Comparison of ENCODE assay signal across 8 cellular contexts in the genomic region with DNA sequence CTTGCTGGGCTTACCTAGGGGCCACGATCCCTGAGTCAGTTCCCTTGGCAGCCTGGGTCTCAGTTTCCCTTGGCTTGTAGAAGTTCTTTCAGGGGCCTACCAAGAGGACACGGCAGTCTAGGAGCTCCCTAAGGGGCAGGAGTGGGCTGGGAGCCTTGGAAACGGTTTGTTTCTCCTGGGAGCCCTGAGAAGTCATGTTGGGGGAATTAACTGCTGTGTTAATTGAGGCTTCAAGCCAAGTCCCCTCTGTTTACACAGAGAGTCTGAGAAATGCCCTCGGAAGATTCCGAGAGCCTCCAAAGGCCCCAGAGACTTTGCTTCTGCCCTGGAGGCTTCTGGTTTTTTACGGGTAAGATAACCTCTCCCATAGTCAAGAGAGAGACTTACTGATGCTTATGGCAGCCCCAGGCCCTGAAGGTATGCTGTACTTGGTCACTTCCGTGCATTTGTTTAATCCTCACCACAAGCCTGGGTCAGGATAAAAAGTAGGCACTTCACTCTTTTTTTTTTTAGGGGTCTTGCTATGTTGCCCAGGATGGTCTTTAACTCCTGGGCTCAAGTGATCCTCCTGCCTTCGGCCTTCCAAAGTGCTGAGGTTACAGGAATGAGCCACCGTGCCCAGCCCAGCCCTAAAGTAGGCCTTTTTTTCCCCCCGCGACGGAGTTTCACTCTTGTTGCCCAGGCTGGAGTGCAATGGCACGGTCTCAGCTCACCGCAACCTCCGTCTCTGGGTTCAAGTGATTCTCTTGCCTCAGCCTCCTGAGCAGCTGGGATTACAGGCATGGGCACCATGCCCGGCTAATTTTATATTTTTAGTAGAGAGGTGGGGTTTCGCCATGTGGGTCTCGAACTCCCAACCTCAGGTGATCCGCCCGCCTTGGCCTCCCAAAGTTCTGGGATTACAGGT. TPM values are rescaled to one million over a fixed set of nuclear protein-coding genes. Genes with fewer than 3 reads are reported as not detected.
DNase-seq lines count a peak whose midpoint lies in the region; ATAC-seq, FAIRE-seq and TF ChIP-seq lines count a peak whose summit lies in the region.

No MANE protein-coding gene starts in this region.

- peak overlapping the region; percentile 91 for H3K4me3 Mint-ChIP-seq in activated CD4-positive, alpha-beta T cell treated with anti-CD3 and anti-CD28 coated beads, Interleukin-2, amount 10 ng/mL, durations not matched to agents 7 days and 5 days

- H3K36me3 ChIP-seq in adrenal gland (replicated peaks in 1 of 2) (no peaks in the 10 kb centered on the region), liver (ENCODE audit: control insufficient read depth in 4 of 4, insufficient read depth in 3 of 4, low read depth in 1 of 4, low read length in 3 of 4) (no peaks in the 10 kb centered on the region), tibial artery (no peaks in the 10 kb centered on the region)

- CTCF ChIA-PET in activated CD4-positive, alpha-beta T cell treated with anti-CD3 and anti-CD28 coated beads, Interleukin-2, amount 10 ng/mL, durations not matched to agents 7 days and 5 days (lab: Charles Lee) = interaction anchor here (2.2 to 3.0 kb wide), 2 partner anchors 13 to 15 kb away, joined by 5 to 11 read pairs; a partner anchor contains a TSS

- TF ChIP-seq CTCF in adrenal gland (IDR thresholded peaks at IDR 0.05) (no peak), liver (IDR thresholded peaks at IDR 0.05; ENCODE audit: low read depth, low read length, missing input control) (no peak), tibial artery (IDR thresholded peaks at IDR 0.05) (no peak)

- H3K27ac Mint-ChIP-seq in activated CD4-positive, alpha-beta T cell treated with anti-CD3 and anti-CD28 coated beads, Interleukin-2, amount 10 ng/mL, durations not matched to agents 7 days and 5 days = peak overlapping the region; percentile 98

- H3K4me1 ChIP-seq in adrenal gland (replicated peaks in 1 of 2) = peaks cover 16 to 42% of the 10 kb centered on the region in 2 donors
- peaks cover 9 to 50% (median 22%) of the 10 kb centered on the region in 4 donors for H3K4me1 ChIP-seq in liver (ENCODE audit: control insufficient read depth in 4 of 4, insufficient read depth in 4 of 4, low read length in 3 of 4)
- peaks cover 10 to 61% (median 55%) of the 10 kb centered on the region in 4 donors for H3K4me1 ChIP-seq in tibial artery

- TF ChIP-seq RAD21 in liver (IDR thresholded peaks at IDR 0.05) = no peak

- H3K27me3 Mint-ChIP-seq in activated CD4-positive, alpha-beta T cell treated with anti-CD3 and anti-CD28 coated beads, Interleukin-2, amount 10 ng/mL, durations not matched to agents 7 days and 5 days = no peaks in the 10 kb centered on the region

- peak overlapping the region in 3 of 5 donors; percentile 72 to 93 (median 87) for H3K27ac ChIP-seq in adrenal gland
- H3K27ac ChIP-seq in liver (ENCODE audit: low read depth in 1 of 2, low read length in 2 of 2) = peak overlapping the region; percentile 87 to 94
- peak overlapping the region; percentile 85 to 86 for H3K27ac ChIP-seq in tibial artery

- ATAC-seq in GM18498 (IDR thresholded peaks at IDR 0.05; ENCODE audit: unreplicated experiment) = no peak

- H3K4me3 ChIP-seq in adrenal gland (no peak overlapping the region), liver (ENCODE audit: low read depth in 1 of 3, low read length in 3 of 3) (no peak overlapping the region), tibial artery (no peak overlapping the region)

- POLR2A ChIA-PET in activated CD4-positive, alpha-beta T cell treated with anti-CD3 and anti-CD28 coated beads, Interleukin-2, amount 10 ng/mL, durations not matched to agents 7 days and 5 days (lab: Charles Lee) = interaction anchor here (1.3 kb wide), 1 partner anchor 13 kb away, joined by 3 read pairs; no protein-coding TSS in a partner anchor

- H3K9ac ChIP-seq in liver (ENCODE audit: low read depth in 1 of 2, low read length in 2 of 2) = no peak overlapping the region

- intact Hi-C loops in adrenal gland (cut with DNase I) = no loop called here
- intact Hi-C loops in tibial artery (cut with DNase I; ENCODE audit: low total_unique reads) = no loop called here

- DNase-seq in activated CD4-positive, alpha-beta T cell treated with anti-CD3 and anti-CD28 coated beads, Interleukin-2, amount 10 ng/mL, durations not matched to agents 7 days and 5 days = no peak
- no peak for DNase-seq in activated CD4-positive, alpha-beta T cell treated with anti-CD3 and anti-CD28 coated beads, Interleukin-2, amount 50 U/mL, for 48 hours
- DNase-seq in adrenal gland = no peak
- DNase-seq in tibial artery = no peak
- no peak for DNase-seq in erythroblast (lab: John Stamatoyannopoulos, UW)
- no peak for DNase-seq in GM12891 (ENCODE audit: insufficient read length, low spot score)

- H3K36me3 Mint-ChIP-seq in activated CD4-positive, alpha-beta T cell treated with anti-CD3 and anti-CD28 coated beads, Interleukin-2, amount 10 ng/mL, durations not matched to agents 7 days and 5 days (ENCODE audit: low read depth) = peaks cover 12% of the 10 kb centered on the region

- H3K27me3 ChIP-seq in adrenal gland (no peaks in the 10 kb centered on the region), liver (ENCODE audit: control insufficient read depth in 4 of 4, insufficient read depth in 4 of 4, low read length in 3 of 4) (no peaks in the 10 kb centered on the region), tibial artery (no peaks in the 10 kb centered on the region)

- H3K4me1 Mint-ChIP-seq in activated CD4-positive, alpha-beta T cell treated with anti-CD3 and anti-CD28 coated beads, Interleukin-2, amount 10 ng/mL, durations not matched to agents 7 days and 5 days = peaks cover 76% of the 10 kb centered on the region

- H3K9me3 Mint-ChIP-seq in activated CD4-positive, alpha-beta T cell treated with anti-CD3 and anti-CD28 coated beads, Interleukin-2, amount 10 ng/mL, durations not matched to agents 7 days and 5 days = no peaks in the 10 kb centered on the region

- FAIRE-seq in GM12891 (lab: Jason Lieb, UNC) = no peak

- H3K9me3 ChIP-seq in adrenal gland (replicated peaks in 1 of 3) = no peaks in the 10 kb centered on the region
- no peaks in the 10 kb centered on the region for H3K9me3 ChIP-seq in liver (ENCODE audit: control insufficient read depth in 4 of 4, low read length in 3 of 4)
- no peaks in the 10 kb centered on the region for H3K9me3 ChIP-seq in tibial artery

- TF ChIP-seq POLR2A in adrenal gland (IDR thresholded peaks at IDR 0.05) = no peak
- no peak for TF ChIP-seq POLR2A in erythroblast (IDR thresholded peaks at IDR 0.05; ENCODE audit: low read length)
- TF ChIP-seq POLR2A in GM12891 (IDR thresholded peaks at IDR 0.05; ENCODE audit: low read depth, low read length) = no peak

- 84 to 89% (median 84%) methylated on average over 17 to 20 of the region's 20 CpGs for WGBS in adrenal gland, 4 donors
- WGBS in liver = 88% methylated on average over 20 of the region's 20 CpGs

TF ChIP-seq in GM12891, 5 proteins besides CTCF, POLR2A, EP300 and RAD21:
- TF ChIP-seq TAF1 (IDR thresholded peaks at IDR 0.05; ENCODE audit: low read depth, low read length) = no peak
- TF ChIP-seq PAX5 (IDR thresholded peaks at IDR 0.05; ENCODE audit: insufficient read depth, low read length, severe bottlenecking) = no peak
- TF ChIP-seq SPI1 (IDR thresholded peaks at IDR 0.05; ENCODE audit: low read depth, low read length) = no peak
- TF ChIP-seq POLR2AphosphoS5 (IDR thresholded peaks at IDR 0.05; ENCODE audit: low read depth, low read length) = no peak
- TF ChIP-seq POU2F2 (IDR thresholded peaks at IDR 0.05; ENCODE audit: low read depth, low read length) = no peak

RNA-seq across cellular contexts. Expression of a gene that starts 15.1 kb away (rescaled TPM):
- 100 to 1,000 TPM; 167 to 188 TPM for total RNA-seq in activated CD4-positive, alpha-beta T cell treated with anti-CD3 and anti-CD28 coated beads, Interleukin-2, amount 10 ng/mL, durations not matched to agents 7 days and 5 days
- total RNA-seq in adrenal gland = 100 to 1,000 TPM in 2 of 8 donors, 10 to 100 TPM in 6; 36.4 to 121 (median 61.8) TPM
- 100 to 1,000 TPM in 1 of 3 donors, 10 to 100 TPM in 1, 1 to 10 TPM in 1; 7.4 to 120 (median 97.1) TPM for polyA plus RNA-seq in adrenal gland
- 10 to 100 TPM; 11.4 to 20.3 TPM for total RNA-seq in liver
- polyA plus RNA-seq in liver = 10 to 100 TPM; 23.6 to 38.9 TPM
- 61.4 TPM for polyA plus RNA-seq in GM12891 (2012; ENCODE audit: low read depth, missing spikeins)

RNA-seq across cellular contexts. Expression of a gene that starts 15.2 kb away (rescaled TPM):
- 10 to 100 TPM; 62.3 to 65.0 TPM for total RNA-seq in activated CD4-positive, alpha-beta T cell treated with anti-CD3 and anti-CD28 coated beads, Interleukin-2, amount 10 ng/mL, durations not matched to agents 7 days and 5 days
- 10 to 100 TPM; 30.5 to 90.7 (median 65.0) TPM for total RNA-seq in adrenal gland
- 100 to 1,000 TPM in 2 of 3 donors, 10 to 100 TPM in 1; 16.0 to 182 (median 159) TPM for polyA plus RNA-seq in adrenal gland
- 10 to 100 TPM; 15.7 to 23.3 TPM for total RNA-seq in liver
- polyA plus RNA-seq in liver = 10 to 100 TPM; 19.2 to 32.7 TPM
- 42.4 TPM for polyA plus RNA-seq in GM12891 (2012; ENCODE audit: low read depth, missing spikeins)

RNA-seq across cellular contexts. Expression of a gene that starts 47.3 kb away (rescaled TPM):
- 10 to 100 TPM; 57.8 to 63.8 TPM for total RNA-seq in activated CD4-positive, alpha-beta T cell treated with anti-CD3 and anti-CD28 coated beads, Interleukin-2, amount 10 ng/mL, durations not matched to agents 7 days and 5 days
- 10 to 100 TPM; 26.7 to 67.0 (median 48.0) TPM for total RNA-seq in adrenal gland
- 10 to 100 TPM; 12.4 to 47.7 (median 14.8) TPM for polyA plus RNA-seq in adrenal gland
- total RNA-seq in liver = 10 to 100 TPM; 16.7 to 18.7 TPM
- 10 to 100 TPM in 1 of 2 donors, under 1 TPM in 1; 0.86 to 24.7 TPM for polyA plus RNA-seq in liver
- polyA plus RNA-seq in GM12891 (2012; ENCODE audit: low read depth, missing spikeins) = 24.0 TPM

RNA-seq across cellular contexts. Expression of a gene that starts 48.8 kb away (rescaled TPM):
- 10 to 100 TPM; 44.7 to 58.3 TPM for total RNA-seq in activated CD4-positive, alpha-beta T cell treated with anti-CD3 and anti-CD28 coated beads, Interleukin-2, amount 10 ng/mL, durations not matched to agents 7 days and 5 days
- total RNA-seq in adrenal gland = 10 to 100 TPM; 13.4 to 48.0 (median 35.4) TPM
- polyA plus RNA-seq in adrenal gland = 100 to 1,000 TPM in 2 of 3 donors, 10 to 100 TPM in 1; 15.5 to 229 (median 120) TPM
- total RNA-seq in liver = 10 to 100 TPM in 1 of 2 donors, 1 to 10 TPM in 1; 8.3 to 15.6 TPM
- 10 to 100 TPM in 1 of 2 donors, 1 to 10 TPM in 1; 9.8 to 13.7 TPM for polyA plus RNA-seq in liver
- 39.2 TPM for polyA plus RNA-seq in GM12891 (2012; ENCODE audit: low read depth, missing spikeins)
